ENCODE assay signal across 8 cellular contexts in genomic region chr13:21676611-21677021, GRCh38. TPM values are rescaled to one million over a fixed set of nuclear protein-coding genes. Genes with fewer than 3 reads are reported as not detected.
A peak's percentile ranks its signal among the peaks of the same experiment; 100 is the strongest.
DNase-seq lines count a peak whose midpoint lies in the region; ATAC-seq and TF ChIP-seq lines count a peak whose summit lies in the region.

No MANE protein-coding gene starts in this region.

- ATAC-seq in activated naive CD4-positive, alpha-beta T cell treated with anti-CD3 and anti-CD28 coated beads, Interleukin-2, amount 50 U/mL, for 72 hours, result no peak
- ATAC-seq in stimulated activated naive CD8-positive, alpha-beta T cell treated with anti-CD3 and anti-CD28 coated beads, Interleukin-15, Interleukin-2, amounts not matched to agents 100 U/mL and 50 U/mL, for 24 hours, result no peak
- ATAC-seq in GM18870 (IDR thresholded peaks at IDR 0.05; ENCODE audit: unreplicated experiment) (no peak), GM18517 (IDR thresholded peaks at IDR 0.05; ENCODE audit: unreplicated experiment) (no peak)

- peaks cover 30% of the 10 kb centered on the region for H3K4me1 Mint-ChIP-seq in activated naive CD4-positive, alpha-beta T cell treated with anti-CD3 and anti-CD28 coated beads, Interleukin-2, amount 10 ng/mL, durations not matched to agents 7 days and 5 days

- H3K9me3 Mint-ChIP-seq in activated naive CD4-positive, alpha-beta T cell treated with anti-CD3 and anti-CD28 coated beads, Interleukin-2, amount 10 ng/mL, durations not matched to agents 7 days and 5 days, result no peaks in the 10 kb centered on the region
- H3K9me3 Mint-ChIP-seq in activated naive CD4-positive, alpha-beta T cell treated with anti-CD3 and anti-CD28 coated beads, Interleukin-2, amount 50 U/mL, for 72 hours, result no peaks in the 10 kb centered on the region

- no peak overlapping the region for H3K4me3 Mint-ChIP-seq in activated naive CD4-positive, alpha-beta T cell treated with anti-CD3 and anti-CD28 coated beads, Interleukin-2, amount 10 ng/mL, durations not matched to agents 7 days and 5 days

- H3K27ac Mint-ChIP-seq in activated naive CD4-positive, alpha-beta T cell treated with anti-CD3 and anti-CD28 coated beads, Interleukin-2, amount 10 ng/mL, durations not matched to agents 7 days and 5 days, result no peak overlapping the region
- no peak overlapping the region for H3K27ac Mint-ChIP-seq in activated naive CD4-positive, alpha-beta T cell treated with anti-CD3 and anti-CD28 coated beads, Interleukin-2, amount 50 U/mL, for 72 hours

- CTCF ChIA-PET in activated naive CD4-positive, alpha-beta T cell treated with anti-CD3 and anti-CD28 coated beads, Interleukin-2, amount 10 ng/mL, durations not matched to agents 7 days and 5 days (lab: Charles Lee), result interaction anchor here (1.1 to 1.5 kb wide), 5 partner anchors 8 to 1119 kb away, joined by 3 to 4 read pairs (median 3); no protein-coding TSS in a partner anchor

- no peaks in the 10 kb centered on the region for H3K36me3 Mint-ChIP-seq in activated naive CD4-positive, alpha-beta T cell treated with anti-CD3 and anti-CD28 coated beads, Interleukin-2, amount 10 ng/mL, durations not matched to agents 7 days and 5 days
- H3K36me3 Mint-ChIP-seq in activated naive CD4-positive, alpha-beta T cell treated with anti-CD3 and anti-CD28 coated beads, Interleukin-2, amount 50 U/mL, for 72 hours, result no peaks in the 10 kb centered on the region

- TF ChIP-seq POLR2A in erythroblast (IDR thresholded peaks at IDR 0.05; ENCODE audit: low read length), result no peak

- peaks cover 66% of the 10 kb centered on the region for H3K27me3 Mint-ChIP-seq in activated naive CD4-positive, alpha-beta T cell treated with anti-CD3 and anti-CD28 coated beads, Interleukin-2, amount 10 ng/mL, durations not matched to agents 7 days and 5 days

- peak; percentile 33 for DNase-seq in activated naive CD4-positive, alpha-beta T cell treated with anti-CD3 and anti-CD28 coated beads, Interleukin-2, amount 10 ng/mL, durations not matched to agents 7 days and 5 days
- DNase-seq in activated naive CD4-positive, alpha-beta T cell treated with anti-CD3 and anti-CD28 coated beads, Interleukin-2, amount 50 U/mL, for 72 hours (ENCODE audit: low spot score in 2 of 2), result no peak
- DNase-seq in NCI-H748 treated with DMSO at 0.1 percent for 48 hours (lab: John Stamatoyannopoulos, UW) (peak; percentile 55), erythroblast (lab: John Stamatoyannopoulos, UW) (peak; percentile 11 to 26), hepatic stellate cell (ENCODE audit: low spot score) (no peak)
- peak; percentile 26 for DNase-seq in stimulated activated naive CD8-positive, alpha-beta T cell treated with anti-CD3 and anti-CD28 coated beads, Interleukin-15, Interleukin-2, amounts not matched to agents 100 U/mL and 50 U/mL, for 24 hours

RNA-seq across cellular contexts. Expression of gene FGF9, which starts 5.7 kb away (rescaled TPM):
- total RNA-seq in activated naive CD4-positive, alpha-beta T cell treated with anti-CD3 and anti-CD28 coated beads, Interleukin-2, amount 50 U/mL, for 72 hours, result under 1 TPM; 0.18 to 0.54 TPM

Comparison
In these comparisons a context has a peak if more than half of its experiments do, and no peak if none do; other contexts are left out.
1. DNase-seq: peak in activated naive CD4-positive, alpha-beta T cell treated with anti-CD3 and anti-CD28 coated beads, Interleukin-2, amount 10 ng/mL, durations not matched to agents 7 days and 5 days (single experiment), NCI-H748 treated with DMSO at 0.1 percent for 48 hours (single experiment), erythroblast (2 of 2) and stimulated activated naive CD8-positive, alpha-beta T cell treated with anti-CD3 and anti-CD28 coated beads, Interleukin-15, Interleukin-2, amounts not matched to agents 100 U/mL and 50 U/mL, for 24 hours (single experiment); none in activated naive CD4-positive, alpha-beta T cell treated with anti-CD3 and anti-CD28 coated beads, Interleukin-2, amount 50 U/mL, for 72 hours (0 of 2) and hepatic stellate cell (single experiment).